Comparison of ENCODE assay signal across 8 cellular contexts in genomic region chr10:14543048-14543903, GRCh38.
DNase-seq lines count a peak whose midpoint lies in the region; ATAC-seq and TF ChIP-seq lines count a peak whose summit lies in the region.

No MANE protein-coding gene starts in this region.

- no TSS peak for BruUV-seq in Caco-2 (replicated peaks; lab: Mats Ljungman, UMichigan)

- H3K27ac ChIP-seq in right lobe of liver (peak overlapping the region; percentile 59 to 88 (median 86)), urinary bladder (ENCODE audit: low read depth) (peak overlapping the region; percentile 39)

- peak overlapping the region; percentile 59 for H3K27ac Mint-ChIP-seq in Caco-2 (ENCODE audit: unreplicated experiment)

- H3K9me3 Mint-ChIP-seq in Caco-2 (ENCODE audit: unreplicated experiment) = no peaks in the 10 kb centered on the region

- peaks cover 88% of the 10 kb centered on the region for H3K36me3 Mint-ChIP-seq in Caco-2 (ENCODE audit: insufficient read depth, unreplicated experiment)

- H3K4me3 Mint-ChIP-seq in Caco-2 (ENCODE audit: unreplicated experiment) = no peak overlapping the region

- peaks cover 52% of the 10 kb centered on the region for H3K4me1 Mint-ChIP-seq in Caco-2 (ENCODE audit: low read depth, unreplicated experiment)

- no peak for DNase-seq in Caco-2
- no peak for DNase-seq in adipocyte (ENCODE audit: low read depth)
- peak in 1 of 3 donors; percentile 58 for DNase-seq in right lobe of liver
- no peak for DNase-seq in HCEC 1CT
- DNase-seq in OCI-M2 (lab: John Stamatoyannopoulos, UW; ENCODE audit: unreplicated experiment) = no peak

- peak; percentile 47 for ATAC-seq in HG03045 (IDR thresholded peaks at IDR 0.05; ENCODE audit: unreplicated experiment)
- ATAC-seq in right lobe of liver = peak; percentile 79 to 88 (median 84)
- no peak for ATAC-seq in HG02678 (IDR thresholded peaks at IDR 0.05; ENCODE audit: unreplicated experiment)

- H3K4me3 ChIP-seq in Caco-2 (ENCODE audit: low read depth, low read length) (no peak overlapping the region), adipocyte (ENCODE audit: low read length) (peak overlapping the region; percentile 57), right lobe of liver (no peak overlapping the region), urinary bladder (ENCODE audit: low read depth, low read length) (no peak overlapping the region)

- H3K9ac ChIP-seq in adipocyte (ENCODE audit: low read length) = peak overlapping the region; percentile 63

- POLR2A ChIA-PET in Caco-2 (lab: Charles Lee) = interaction anchor here (0.5 to 1.9 kb wide), 6 partner anchors 279 to 1323 kb away, joined by 3 to 9 read pairs (median 3); partner anchors contain the start of genes CDNF, HSPA14 and MSANTD7

- no peaks in the 10 kb centered on the region for H3K27me3 Mint-ChIP-seq in Caco-2 (ENCODE audit: insufficient read depth, unreplicated experiment)

- intact Hi-C loops in Caco-2 (cut with micrococcal nuclease; ENCODE audit: unreplicated experiment) (loop anchor here (1.0 kb wide), 1 partner anchor 44 kb away; no protein-coding TSS in a partner anchor), right lobe of liver (cut with DNase I) (no loop called here)

- CTCF ChIA-PET in Caco-2 (lab: Charles Lee) = interaction anchor here (0.7 to 1.8 kb wide), 5 partner anchors 10 to 346 kb away, joined by 3 to 11 read pairs (median 3); no protein-coding TSS in a partner anchor

- WGBS in right lobe of liver (ENCODE audit: insufficient coverage, low coverage, low lambda C conversion rate, missing lambda C conversion rate) = 2% methylated on average over 11 of the region's 11 CpGs
- WGBS in urinary bladder = 44% methylated on average over 11 of the region's 11 CpGs

- H3K27me3 ChIP-seq in Caco-2 (replicated peaks; ENCODE audit: control insufficient read depth, insufficient read depth, low read length) (no peaks in the 10 kb centered on the region), adipocyte (replicated peaks; ENCODE audit: control insufficient read depth, insufficient read depth, low read length) (peaks cover 2% of the 10 kb centered on the region), right lobe of liver (no peaks in the 10 kb centered on the region)

- no peak for TF ChIP-seq POLR2A in right lobe of liver (IDR thresholded peaks at IDR 0.05)

- TF ChIP-seq CTCF in Caco-2 (IDR thresholded peaks at IDR 0.05; ENCODE audit: insufficient read depth in 1 of 2, low read depth in 1 of 2, low read length in 1 of 2, severe bottlenecking in 1 of 2, unreplicated experiment in 1 of 2) (peak in 1 of 2 experiments; percentile 45), right lobe of liver (IDR thresholded peaks at IDR 0.05) (peak; percentile 34 to 54 (median 52))

- H3K9me3 ChIP-seq in Caco-2 = no peaks in the 10 kb centered on the region
- no peaks in the 10 kb centered on the region for H3K9me3 ChIP-seq in adipocyte (ENCODE audit: control insufficient read depth, low read length)
- no peaks in the 10 kb centered on the region for H3K9me3 ChIP-seq in right lobe of liver

- H3K36me3 ChIP-seq in Caco-2 (ENCODE audit: control insufficient read depth, insufficient read depth, low read length) = peaks cover 5% of the 10 kb centered on the region
- no peaks in the 10 kb centered on the region for H3K36me3 ChIP-seq in adipocyte (ENCODE audit: control insufficient read depth, insufficient read depth, low read length, severe bottlenecking)
- H3K36me3 ChIP-seq in right lobe of liver = peaks cover 0 to 9% (median 0%) of the 10 kb centered on the region in 4 donors
- H3K36me3 ChIP-seq in urinary bladder (ENCODE audit: insufficient read depth) = no peaks in the 10 kb centered on the region

- peaks cover 42% of the 10 kb centered on the region for H3K4me1 ChIP-seq in Caco-2
- peaks cover 9% of the 10 kb centered on the region for H3K4me1 ChIP-seq in adipocyte (ENCODE audit: control insufficient read depth, insufficient read depth, low read length)
- H3K4me1 ChIP-seq in right lobe of liver = peaks cover 0 to 24% (median 10%) of the 10 kb centered on the region in 4 donors
- peaks cover 2% of the 10 kb centered on the region for H3K4me1 ChIP-seq in urinary bladder (ENCODE audit: insufficient read depth)
